ENCODE assay signal across 2 cellular contexts in genomic region chr7:107931740-107932515, GRCh38.
A peak's percentile ranks its signal among the peaks of the same experiment; 100 is the strongest.
TF ChIP-seq lines count a peak whose summit lies in the region.

No MANE protein-coding gene starts in this region.

TF ChIP-seq in HEK293, 187 proteins besides CTCF, POLR2A, EP300 and RAD21 (continued from another document):
- TF ChIP-seq PRDM1 (tag by site-specific recombination; IDR thresholded peaks at IDR 0.05) (0 out of 2 replicates have a peak, but pooled peaks have one; percentile 28), ZNF366 (tag by site-specific recombination; conservative IDR thresholded peaks at IDR 0.05) (no peak)

TF ChIP-seq in WTC11, 78 proteins besides CTCF, POLR2A, EP300 and RAD21 (continued from another document):
- TF ChIP-seq ARID4B (CRISPR knock-in tag; IDR thresholded peaks at IDR 0.05; ENCODE audit: borderline replicate concordance) (no peak), ZNF396 (CRISPR knock-in tag; IDR thresholded peaks at IDR 0.05; ENCODE audit: borderline replicate concordance) (no peak), ZNF263 (CRISPR knock-in tag; IDR thresholded peaks at IDR 0.05; ENCODE audit: low read depth) (no peak), KAT7 (CRISPR knock-in tag; IDR thresholded peaks at IDR 0.05; ENCODE audit: borderline replicate concordance) (no peak), ZNF423 (CRISPR knock-in tag; IDR thresholded peaks at IDR 0.05) (no peak), MAX (CRISPR knock-in tag; IDR thresholded peaks at IDR 0.05) (no peak)
